ENCODE assay signal across 8 cellular contexts in genomic region chr15:63500265-63501250, GRCh38. TPM values are rescaled to one million over a fixed set of nuclear protein-coding genes. Genes with fewer than 3 reads are reported as not detected.
DNase-seq lines count a peak whose midpoint lies in the region; ATAC-seq and TF ChIP-seq lines count a peak whose summit lies in the region.

No MANE protein-coding gene starts in this region.

- H3K4me2 ChIP-seq in OCI-LY7 (ENCODE audit: low read length) = peak overlapping the region; percentile 83

- no peaks in the 10 kb centered on the region for H3K36me3 ChIP-seq in CD8-positive, alpha-beta T cell (ENCODE audit: insufficient read depth, low read length)
- no peaks in the 10 kb centered on the region for H3K36me3 ChIP-seq in OCI-LY7 (ENCODE audit: insufficient read depth, low read length)
- H3K36me3 ChIP-seq in ovary = no peaks in the 10 kb centered on the region

- no peak for TF ChIP-seq EP300 in ovary (IDR thresholded peaks at IDR 0.05)

- DNase-seq in CD8-positive, alpha-beta T cell = no peak
- DNase-seq in OCI-LY7 (ENCODE audit: low spot score) (peak; percentile 53), epithelial cell of proximal tubule (ENCODE audit: low read depth) (no peak), ovary (no peak), NCI-H2029 (lab: John Stamatoyannopoulos, UW) (no peak), occipital lobe (lab: John Stamatoyannopoulos, UW) (no peak), GM13977 (ENCODE audit: low spot score) (no peak)
- no peak for DNase-seq in stimulated activated CD4-positive, alpha-beta T cell treated with anti-CD3 and anti-CD28 coated beads, Interleukin-1b, Interleukin-23, amount 100 ng/mL, for 48 hours

- no peak for TF ChIP-seq CTCF in CD8-positive, alpha-beta T cell (IDR thresholded peaks at IDR 0.05)
- no peak; the same call in 1 of the 2 replicates for TF ChIP-seq CTCF in OCI-LY7 (conservative IDR thresholded peaks at IDR 0.05; ENCODE audit: low read length)
- no peak for TF ChIP-seq CTCF in epithelial cell of proximal tubule (conservative IDR thresholded peaks at IDR 0.05; ENCODE audit: low read depth, low read length)
- no peak for TF ChIP-seq CTCF in ovary (IDR thresholded peaks at IDR 0.05)
- TF ChIP-seq CTCF in GM13977 (IDR thresholded peaks at IDR 0.05; ENCODE audit: extremely low read depth, insufficient read depth, missing control alignments) = no peak

- no peaks in the 10 kb centered on the region for H3K27me3 ChIP-seq in CD8-positive, alpha-beta T cell (ENCODE audit: insufficient read depth, low read length)
- H3K27me3 ChIP-seq in ovary = no peaks in the 10 kb centered on the region

- H3K79me2 ChIP-seq in OCI-LY7 (ENCODE audit: insufficient read depth, low read depth, low read length) = peaks cover 8% of the 10 kb centered on the region; the same call in 1 of the 2 replicates

- H3K9me3 ChIP-seq in CD8-positive, alpha-beta T cell (ENCODE audit: low read length) = no peaks in the 10 kb centered on the region
- H3K9me3 ChIP-seq in OCI-LY7 (ENCODE audit: low read length) (no peaks in the 10 kb centered on the region), ovary (no peaks in the 10 kb centered on the region)

- no peaks in the 10 kb centered on the region for H3K9me2 ChIP-seq in OCI-LY7 (ENCODE audit: insufficient read depth, low read length)

- H3K4me3 ChIP-seq in CD8-positive, alpha-beta T cell (ENCODE audit: low read depth, low read length) = no peak overlapping the region
- H3K4me3 ChIP-seq in OCI-LY7 (ENCODE audit: low read depth, low read length, poor library complexity, severe bottlenecking) (peak overlapping the region; percentile 72), epithelial cell of proximal tubule (ENCODE audit: low read depth, low read length) (peak overlapping the region; percentile 48), ovary (peak overlapping the region; percentile 19)

- H3K9me3 Mint-ChIP-seq in CD8-positive, alpha-beta T cell = no peaks in the 10 kb centered on the region

- 44 to 54% (median 52%) methylated on average over 8 of the region's 8 CpGs for WGBS in ovary, 3 donors

- peak overlapping the region; percentile 1 for H3K27ac ChIP-seq in CD8-positive, alpha-beta T cell (ENCODE audit: low read depth, low read length)
- H3K27ac ChIP-seq in OCI-LY7 (ENCODE audit: low read depth, low read length, poor library complexity, severe bottlenecking) (peak overlapping the region; percentile 77), ovary (peak overlapping the region in 1 of 2 donors; percentile 97)

- H3K4me3 Mint-ChIP-seq in CD8-positive, alpha-beta T cell = peak overlapping the region; percentile 53

- intact Hi-C loops in CD8-positive, alpha-beta T cell (cut with DNase I, micrococcal nuclease) = loop anchor here (5.0 to 10.0 kb wide), 5 partner anchors 308 to 962 kb away; partner anchors contain the start of genes CIAO2A (in 1 of the 2), HERC1 (in 1 of the 2), PPIB (in 1 of the 2) and SNX1 (in 1 of the 2)
- intact Hi-C loops in OCI-LY7 (cut with micrococcal nuclease; ENCODE audit: unreplicated experiment) (loop anchor here (10.0 kb wide), 1 partner anchor 306 kb away; no protein-coding TSS in a partner anchor), ovary (cut with DNase I) (loop anchor here in 3 of 4 donors (5.0 to 10.0 kb wide), 3 partner anchors 97 to 104 kb away; partner anchors contain the start of gene FBXL22 (in 1 of the 3))

- H3K27me3 Mint-ChIP-seq in CD8-positive, alpha-beta T cell (ENCODE audit: low read depth) = no peaks in the 10 kb centered on the region

- peaks cover 81% of the 10 kb centered on the region for H3K4me1 ChIP-seq in CD8-positive, alpha-beta T cell (ENCODE audit: insufficient read depth, low read length)
- H3K4me1 ChIP-seq in OCI-LY7 (ENCODE audit: insufficient read depth, low read length, poor library complexity, severe bottlenecking) (peaks cover 73% of the 10 kb centered on the region), ovary (ENCODE audit: insufficient read depth) (peaks cover 9% of the 10 kb centered on the region)

- no peak for ATAC-seq in CD8-positive, alpha-beta T cell

- peaks cover 9% of the 10 kb centered on the region for H3K36me3 Mint-ChIP-seq in CD8-positive, alpha-beta T cell

- peak overlapping the region; percentile 100 for H3K27ac Mint-ChIP-seq in CD8-positive, alpha-beta T cell

- BruUV-seq in OCI-LY7 (replicated peaks; lab: Mats Ljungman, UMichigan) = no TSS peak

- peak overlapping the region; percentile 96 for H2AFZ ChIP-seq in OCI-LY7 (ENCODE audit: low read length)

- POLR2A ChIA-PET in CD8-positive, alpha-beta T cell (lab: Charles Lee) = interaction anchor here (6.1 kb wide), 1 partner anchor 21 kb away, joined by 121 read pairs; no protein-coding TSS in a partner anchor
- POLR2A ChIA-PET in OCI-LY7 (lab: Charles Lee) = interaction anchor here (0.9 to 1.3 kb wide), 2 partner anchors 11 to 30 kb away, joined by 3 read pairs; no protein-coding TSS in a partner anchor

- in situ Hi-C loops in GM13977 (cut with MboI; ENCODE audit: low pct_unique_long_range_greater_than_20kb, low sequenced_read_pairs, unreplicated experiment) = no loop called here

- H4K20me1 ChIP-seq in OCI-LY7 (ENCODE audit: insufficient read depth, low read length) = no peaks in the 10 kb centered on the region

- peaks cover 64% of the 10 kb centered on the region for H3K4me1 Mint-ChIP-seq in CD8-positive, alpha-beta T cell (ENCODE audit: low read depth)

- CTCF ChIA-PET in CD8-positive, alpha-beta T cell (lab: Charles Lee) = interaction anchor here (1.0 to 8.0 kb wide), 3 partner anchors 8 to 67 kb away, joined by 3 to 92 read pairs (median 3); no protein-coding TSS in a partner anchor
- CTCF ChIA-PET in OCI-LY7 (lab: Charles Lee; ENCODE audit: unreplicated experiment) = no interaction called here

- no peak for TF ChIP-seq POLR2A in ovary (IDR thresholded peaks at IDR 0.05)

RNA-seq across cellular contexts. Expression of gene USP3, which starts 3.8 kb away (rescaled TPM):
- 100 to 1,000 TPM; 264 to 275 TPM for total RNA-seq in CD8-positive, alpha-beta T cell
- 26.3 and 34.6 TPM in 2 replicates for total RNA-seq in OCI-LY7 (2014; rRNA removed; shearing (Covaris generic))
- total RNA-seq in OCI-LY7 (2022) = 53.0 and 64.9 TPM in 2 replicates
- 31.4 and 34.2 TPM in 2 replicates for total RNA-seq in epithelial cell of proximal tubule
- total RNA-seq in ovary = 10 to 100 TPM; 41.5 to 76.0 (median 62.9) TPM
- 10 to 100 TPM; 21.1 to 35.9 TPM for polyA plus RNA-seq in ovary
- total RNA-seq in occipital lobe = 86.4 TPM
